ENCODE assay signal across 28 cellular contexts in genomic region chr2:223062304-223062845, GRCh38. TPM values are rescaled to one million over a fixed set of nuclear protein-coding genes. Genes with fewer than 3 reads are reported as not detected.
A peak's percentile ranks its signal among the peaks of the same experiment; 100 is the strongest.
DNase-seq lines count a peak whose midpoint lies in the region; ATAC-seq and TF ChIP-seq lines count a peak whose summit lies in the region.
"Had no signal": no experiment of that assay in that cellular context is flagged by ENCODE, and none has a peak within 500 bp of the region (broad histone marks: within the 10 kb centered on the region; RNA-seq: fewer than 3 reads in every experiment).

No MANE protein-coding gene starts in this region.

- H2BK12ac ChIP-seq in neuronal stem cell (ENCODE audit: low read length): no peak overlapping the region

- H4K91ac ChIP-seq in neuronal stem cell (ENCODE audit: low read depth, low read length, poor library complexity): no peak overlapping the region

- intact Hi-C loops in tibial artery (cut with DNase I; ENCODE audit: low total_unique reads): no loop called here

- H3K9me3 ChIP-seq in SK-N-SH (no peaks in the 10 kb centered on the region), tibial artery (no peaks in the 10 kb centered on the region), neuronal stem cell (replicated peaks in 1 of 2; ENCODE audit: control insufficient read depth in 2 of 2, insufficient read depth in 1 of 2, low read depth in 1 of 2, low read length in 2 of 2) (peaks cover 0 to 2% of the 10 kb centered on the region in 2 donors), suprapubic skin (no peaks in the 10 kb centered on the region)
- H3K9me3 ChIP-seq: Peyer's patch, thyroid gland had no signal

- no peaks in the 10 kb centered on the region for H3K79me1 ChIP-seq in neuronal stem cell (ENCODE audit: low read depth, low read length)

- WGBS in SK-N-SH (ENCODE audit: low lambda C conversion rate): 39% methylated on average over 3 of the region's 3 CpGs
- no CpG with 5 or more reads among the region's 3 CpGs for WGBS in neuronal stem cell (ENCODE audit: extremely low coverage in 2 of 2, insufficient read length in 2 of 2, insufficient replicate concordance in 1 of 2), 2 donors
- 66% methylated on average over 3 of the region's 3 CpGs for WGBS in suprapubic skin

- TF ChIP-seq EP300 in SK-N-SH (IDR thresholded peaks at IDR 0.05; ENCODE audit: borderline replicate concordance in 1 of 2, low read depth in 1 of 2, low read length in 1 of 2) (peak in 1 of 2 experiments; percentile 72; a peak in 1 of 4 replicates), suprapubic skin (IDR thresholded peaks at IDR 0.05) (no peak)

- peak overlapping the region; percentile 44; the same call in 1 of the 2 replicates for H3K4me2 ChIP-seq in SK-N-SH
- no peak overlapping the region for H3K4me2 ChIP-seq in neuronal stem cell (ENCODE audit: insufficient read depth, low read length, poor library complexity, severe bottlenecking)

- no peak overlapping the region for H2AK5ac ChIP-seq in neuronal stem cell (ENCODE audit: low read depth, low read length)

- ATAC-seq in GM21526 (IDR thresholded peaks at IDR 0.05; ENCODE audit: low FRiP score, unreplicated experiment): no peak
- ATAC-seq: activated CD8-positive, alpha-beta T cell treated with anti-CD3 and anti-CD28 coated beads for 36 hours; activated naive CD4-positive, alpha-beta T cell treated with anti-CD3 and anti-CD28 coated beads, Interleukin-2, amount 50 U/mL, for 72 hours; left ventricle myocardium superior; stimulated activated naive CD8-positive, alpha-beta T cell treated with anti-CD3 and anti-CD28 coated beads, Interleukin-15, amount 100 ng/mL, for 72 hours; T-cell had no signal

- no peak overlapping the region for H3K14ac ChIP-seq in neuronal stem cell (ENCODE audit: low read length)

- no peaks in the 10 kb centered on the region for H3K79me2 ChIP-seq in SK-N-SH (ENCODE audit: insufficient read depth)

- H3K9me2 ChIP-seq in SK-N-SH: no peaks in the 10 kb centered on the region

- TF ChIP-seq RAD21 in SK-N-SH (IDR thresholded peaks at IDR 0.05; ENCODE audit: low read length): no peak

- H3K9ac ChIP-seq in SK-N-SH (peak overlapping the region; percentile 71; the same call in 1 of the 2 replicates), neuronal stem cell (ENCODE audit: low read depth, low read length, poor library complexity) (no peak overlapping the region)

- H2BK120ac ChIP-seq in neuronal stem cell (ENCODE audit: low read depth, low read length): no peak overlapping the region

- DNase-seq in EL (peak; percentile 84), SK-N-SH (no peak), fibroblast of mammary gland (ENCODE audit: low read depth) (peak; percentile 75), tibial artery (no peak), neuronal stem cell (ENCODE audit: low spot score) (no peak), suprapubic skin (ENCODE audit: low spot score in 2 of 2) (no peak)
- DNase-seq: activated CD4-positive, alpha-beta T cell treated with anti-CD3 and anti-CD28 coated beads for 1 hour; activated CD8-positive, alpha-beta T cell treated with anti-CD3 and anti-CD28 coated beads for 36 hours; aorta; Calu3; caudate nucleus; dermis blood vessel endothelial cell; glutamatergic neuron; left ventricle myocardium superior; naive B cell; NCI-H1092 treated with DMSO at 0.1 percent for 48 hours; NCI-H1930; NCI-H524 treated with DMSO at 0.1 percent for 48 hours; nucleus accumbens; Peyer's patch; SIG-M5; stimulated activated naive CD8-positive, alpha-beta T cell treated with anti-CD3 and anti-CD28 coated beads, Interleukin-15, amount 100 ng/mL, for 72 hours; T-cell; thyroid gland had no signal

- POLR2A ChIA-PET in SK-N-SH (lab: Yijun Ruan, JAX): no interaction called here

- H3F3A ChIP-seq in SK-N-SH (replicated peaks; ENCODE audit: insufficient read depth): peaks cover 41% of the 10 kb centered on the region

- no peak overlapping the region for H2BK5ac ChIP-seq in neuronal stem cell (ENCODE audit: low read length)

- no peak overlapping the region for H3K23ac ChIP-seq in neuronal stem cell (ENCODE audit: low read depth, low read length, poor library complexity)

- H4K8ac ChIP-seq in neuronal stem cell (ENCODE audit: low read depth, low read length): no peak overlapping the region

- H3K27me3 ChIP-seq in SK-N-SH (ENCODE audit: insufficient read depth): no peaks in the 10 kb centered on the region
- H3K27me3 ChIP-seq in tibial artery: no peaks in the 10 kb centered on the region
- H3K27me3 ChIP-seq in neuronal stem cell (ENCODE audit: control insufficient read depth in 3 of 3, insufficient read depth in 3 of 3, low read depth in 1 of 3, low read length in 3 of 3): no peaks in the 10 kb centered on the region
- H3K27me3 ChIP-seq in suprapubic skin: no peaks in the 10 kb centered on the region
- H3K27me3 ChIP-seq: Peyer's patch, thyroid gland had no signal

- H3K4me3 ChIP-seq in SK-N-SH (ENCODE audit: low read depth in 2 of 2, low read length in 1 of 2) (no peak overlapping the region; a peak in 1 of 4 replicates), fibroblast of mammary gland (ENCODE audit: control insufficient read depth, low read depth, low read length) (no peak overlapping the region), tibial artery (no peak overlapping the region), neuronal stem cell (ENCODE audit: low read length in 2 of 2) (no peak overlapping the region), suprapubic skin (no peak overlapping the region)
- H3K4me3 ChIP-seq: Peyer's patch, thyroid gland had no signal

- CTCF ChIA-PET in SK-N-SH (lab: Yijun Ruan, JAX): no interaction called here

- peak overlapping the region; percentile 37; the same call in 1 of the 2 replicates for H2AFZ ChIP-seq in SK-N-SH (ENCODE audit: low read depth)
- H2AFZ ChIP-seq in neuronal stem cell (ENCODE audit: low read length): no peak overlapping the region

- H3K36me3 ChIP-seq in SK-N-SH (replicated peaks in 1 of 2; ENCODE audit: control insufficient read depth in 1 of 2, insufficient read depth in 2 of 2, low read length in 1 of 2): no peaks in the 10 kb centered on the region
- no peaks in the 10 kb centered on the region for H3K36me3 ChIP-seq in tibial artery
- H3K36me3 ChIP-seq in neuronal stem cell (replicated peaks in 1 of 2; ENCODE audit: control insufficient read depth in 2 of 2, insufficient read depth in 2 of 2, low read length in 2 of 2): no peaks in the 10 kb centered on the region
- no peaks in the 10 kb centered on the region for H3K36me3 ChIP-seq in suprapubic skin
- H3K36me3 ChIP-seq: Peyer's patch, thyroid gland had no signal

- H3K4me1 ChIP-seq in SK-N-SH (ENCODE audit: control insufficient read depth in 1 of 2, insufficient read depth in 2 of 2, low read depth in 1 of 2, low read length in 1 of 2) (peaks cover 4 to 57% of the 10 kb centered on the region in 2 experiments; a peak in 3 of 4 replicates), tibial artery (peaks cover 0 to 20% (median 3%) of the 10 kb centered on the region in 4 donors), neuronal stem cell (ENCODE audit: control insufficient read depth in 2 of 2, insufficient read depth in 1 of 2, low read depth in 1 of 2, low read length in 2 of 2) (peaks cover 2 to 4% of the 10 kb centered on the region in 2 donors), suprapubic skin (no peaks in the 10 kb centered on the region)
- H3K4me1 ChIP-seq: Peyer's patch had no signal

- no peak overlapping the region for H3K18ac ChIP-seq in neuronal stem cell (ENCODE audit: low read length)

- TF ChIP-seq CTCF in SK-N-SH (IDR thresholded peaks at IDR 0.05): no peak
- TF ChIP-seq CTCF in fibroblast of mammary gland (conservative IDR thresholded peaks at IDR 0.05; ENCODE audit: control insufficient read depth, insufficient read depth, low read depth, low read length): no peak
- no peak for TF ChIP-seq CTCF in tibial artery (IDR thresholded peaks at IDR 0.05)
- TF ChIP-seq CTCF in suprapubic skin (IDR thresholded peaks at IDR 0.05): no peak

- no peak for TF ChIP-seq POLR2A in suprapubic skin (IDR thresholded peaks at IDR 0.05)

- H3K4ac ChIP-seq in neuronal stem cell (ENCODE audit: low read length): no peak overlapping the region

- H4K20me1 ChIP-seq in SK-N-SH (ENCODE audit: insufficient read depth): no peaks in the 10 kb centered on the region

- peak overlapping the region; percentile 79 to 98; a peak in 3 of 4 replicates for H3K27ac ChIP-seq in SK-N-SH (ENCODE audit: low read depth in 2 of 2, low read length in 1 of 2)
- peak overlapping the region; percentile 14 to 37 for H3K27ac ChIP-seq in tibial artery
- H3K27ac ChIP-seq in neuronal stem cell (replicated peaks; ENCODE audit: low read length): no peak overlapping the region
- H3K27ac ChIP-seq in suprapubic skin: no peak overlapping the region
- H3K27ac ChIP-seq: C4-2B, Peyer's patch had no signal

- no peak overlapping the region for H2BK15ac ChIP-seq in neuronal stem cell (ENCODE audit: low read length)

TF ChIP-seq in SK-N-SH, 30 proteins besides CTCF, POLR2A, EP300 and RAD21 (continues in another document):
- TF ChIP-seq TEAD4 (IDR thresholded peaks at IDR 0.05; ENCODE audit: borderline replicate concordance, insufficient read depth) (0 out of 2 replicates have a peak, but pooled peaks have one; percentile 42), PBX3 (IDR thresholded peaks at IDR 0.05) (peak; percentile 26; the same call in 1 of the 2 replicates), FOSL2 (IDR thresholded peaks at IDR 0.05; ENCODE audit: borderline replicate concordance, low read depth) (peak; percentile 40; the same call in 1 of the 2 replicates), NFIC (IDR thresholded peaks at IDR 0.05; ENCODE audit: borderline replicate concordance) (peak; percentile 33; the same call in 1 of the 2 replicates), ELF1 (IDR thresholded peaks at IDR 0.05) (no peak)

RNA-seq across cellular contexts. Expression of gene KCNE4, which starts 10.4 kb away (rescaled TPM):
- 0.19 and 0.20 TPM in 2 replicates for polyA plus RNA-seq in SK-N-SH (2012; rRNA removed)
- polyA plus RNA-seq in SK-N-SH (2012; cell fraction: cytosol; rRNA removed): 0.24 and 0.27 TPM in 2 replicates
- 0.18 and 0.29 TPM in 2 replicates for polyA plus RNA-seq in SK-N-SH (2012; cell fraction: nucleus; rRNA removed)
- not detected for polyA plus RNA-seq in neuronal stem cell (2013, experiment 1 of 2)
- not detected for polyA plus RNA-seq in neuronal stem cell (2013, experiment 2 of 2)
- total RNA-seq in suprapubic skin: 1 to 10 TPM in 3 of 4 donors, under 1 TPM in 1; 0.64 to 2.4 (median 2.1) TPM
- total RNA-seq: activated CD8-positive, alpha-beta T cell treated with anti-CD3 and anti-CD28 coated beads for 36 hours; activated naive CD4-positive, alpha-beta T cell treated with anti-CD3 and anti-CD28 coated beads, Interleukin-2, amount 50 U/mL, for 72 hours; activated T-helper 2 cell treated with anti-CD3 and anti-CD28 coated beads, Interferon-gamma antibody, Interleukin-2, Interleukin-4, amounts not matched to agents 10 μg/mL and 5 μg/mL and 100 μg/mL, durations not matched to agents 14 hours and 24 hours and 36 hours; Calu3; T-cell had no signal

Comparison
In these comparisons a context has a peak if more than half of its experiments do, and no peak if none do; other contexts are left out.
1. DNase-seq: peak in EL (single experiment) and fibroblast of mammary gland (single experiment); none in SK-N-SH (single experiment), tibial artery (0 of 2), neuronal stem cell (single experiment) and suprapubic skin (0 of 2).
2. H3K27ac ChIP-seq: peak in SK-N-SH (2 of 2) and tibial artery (2 of 2); none in neuronal stem cell (single experiment) and suprapubic skin (single experiment).